ENCODE assay signal across 8 cellular contexts in the genomic region with DNA sequence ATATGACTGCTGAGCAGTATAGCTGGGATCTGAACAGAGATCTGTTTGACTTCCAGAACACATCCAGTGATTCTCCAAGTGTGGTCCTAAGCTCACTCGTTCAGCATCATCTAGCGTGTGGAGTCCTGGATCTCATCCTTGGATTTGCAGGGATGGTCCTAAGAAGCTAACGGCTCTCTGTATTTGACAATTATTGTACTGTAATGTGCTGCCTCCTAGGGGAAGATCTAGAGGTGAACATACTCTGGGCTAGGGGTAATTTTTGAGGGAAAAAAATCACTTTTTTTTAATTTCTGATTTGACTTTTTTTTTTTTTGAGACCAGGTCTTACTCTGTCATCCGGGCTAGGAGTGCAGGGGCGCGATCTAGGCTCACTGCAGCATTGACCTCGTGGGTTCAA. TPM values are rescaled to one million over a fixed set of nuclear protein-coding genes. Genes with fewer than 3 reads are reported as not detected.
DNase-seq lines count a peak whose midpoint lies in the region; ATAC-seq and TF ChIP-seq lines count a peak whose summit lies in the region.

No MANE protein-coding gene starts in this region.

- CTCF ChIA-PET in OCI-LY7 (lab: Charles Lee; ENCODE audit: unreplicated experiment) = interaction anchor here (1.0 to 1.2 kb wide), 2 partner anchors 10 to 34 kb away, joined by 3 read pairs; no protein-coding TSS in a partner anchor

- peak; percentile 23 for TF ChIP-seq CTCF in GM12865 (IDR thresholded peaks at IDR 0.05; ENCODE audit: insufficient read depth, low read depth, low read length, missing control alignments)
- peak; percentile 75 for TF ChIP-seq CTCF in OCI-LY7 (conservative IDR thresholded peaks at IDR 0.05; ENCODE audit: low read length)
- peak; percentile 27 for TF ChIP-seq CTCF in colonic mucosa (IDR thresholded peaks at IDR 0.05)
- TF ChIP-seq CTCF in sigmoid colon (IDR thresholded peaks at IDR 0.05) = peak in 2 of 4 experiments; percentile 14 to 15

- H3K9me3 Mint-ChIP-seq in naive B cell = no peaks in the 10 kb centered on the region

- POLR2A ChIA-PET in OCI-LY7 (lab: Charles Lee) = interaction anchor here (0.6 to 0.9 kb wide), 7 partner anchors 28 to 758 kb away, joined by 3 to 4 read pairs (median 3); no protein-coding TSS in a partner anchor

- H3K4me1 Mint-ChIP-seq in naive B cell = peaks cover 25 to 35% (median 32%) of the 10 kb centered on the region in 3 donors

- no peaks in the 10 kb centered on the region for H3K27me3 Mint-ChIP-seq in naive B cell

- no peak for TF ChIP-seq POLR2A in sigmoid colon (IDR thresholded peaks at IDR 0.05)

- 43 to 61% methylated on average over 7 of the region's 7 CpGs for WGBS in sigmoid colon, 2 donors

- peak overlapping the region in 1 of 2 donors; percentile 82 for H3K9ac ChIP-seq in colonic mucosa (ENCODE audit: low read depth in 2 of 2, low read length in 2 of 2)

- no peaks in the 10 kb centered on the region for H3K9me2 ChIP-seq in OCI-LY7 (ENCODE audit: insufficient read depth, low read length)

- DNase-seq in AML-193 (lab: John Stamatoyannopoulos, UW) (peak; percentile 43 to 56), GM12865 (ENCODE audit: low read depth) (peak; percentile 13), OCI-LY7 (ENCODE audit: low spot score) (peak; percentile 11), colonic mucosa (no peak), naive B cell (no peak), DMS153 treated with DMSO at 0.1 percent for 48 hours (lab: John Stamatoyannopoulos, UW; ENCODE audit: unreplicated experiment) (no peak), sigmoid colon (no peak)

- H3K4me1 ChIP-seq in OCI-LY7 (ENCODE audit: insufficient read depth, low read length, poor library complexity, severe bottlenecking) (peaks cover 9% of the 10 kb centered on the region), colonic mucosa (no peaks in the 10 kb centered on the region), sigmoid colon (peaks cover 0 to 19% (median 9%) of the 10 kb centered on the region in 4 donors)

- H3K27me3 ChIP-seq in colonic mucosa (no peaks in the 10 kb centered on the region), sigmoid colon (no peaks in the 10 kb centered on the region)

- BruUV-seq in OCI-LY7 (replicated peaks; lab: Mats Ljungman, UMichigan) = no TSS peak

- H3K27ac ChIP-seq in OCI-LY7 (ENCODE audit: low read depth, low read length, poor library complexity, severe bottlenecking) (no peak overlapping the region), colonic mucosa (no peak overlapping the region), sigmoid colon (peak overlapping the region in 2 of 4 donors; percentile 86 to 93)

- no peaks in the 10 kb centered on the region for H3K36me3 Mint-ChIP-seq in naive B cell

- H3K4me3 ChIP-seq in GM12865 (ENCODE audit: low read depth, low read length) (no peak overlapping the region), OCI-LY7 (ENCODE audit: low read depth, low read length, poor library complexity, severe bottlenecking) (no peak overlapping the region), colonic mucosa (peak overlapping the region; percentile 84), sigmoid colon (no peak overlapping the region)

- H3K79me2 ChIP-seq in OCI-LY7 (ENCODE audit: insufficient read depth, low read depth, low read length) = no peaks in the 10 kb centered on the region

- H4K20me1 ChIP-seq in OCI-LY7 (ENCODE audit: insufficient read depth, low read length) = no peaks in the 10 kb centered on the region

- H3K4me2 ChIP-seq in OCI-LY7 (ENCODE audit: low read length) = no peak overlapping the region

- no peak for TF ChIP-seq EP300 in sigmoid colon (IDR thresholded peaks at IDR 0.05)

- ATAC-seq in naive B cell (ENCODE audit: low read depth in 2 of 2) = no peak
- no peak for ATAC-seq in esophagus mucosa

- H3K9me3 ChIP-seq in OCI-LY7 (ENCODE audit: low read length) (no peaks in the 10 kb centered on the region), colonic mucosa (no peaks in the 10 kb centered on the region), sigmoid colon (no peaks in the 10 kb centered on the region)

- no peak overlapping the region for H2AFZ ChIP-seq in OCI-LY7 (ENCODE audit: low read length)

- intact Hi-C loops in OCI-LY7 (cut with micrococcal nuclease; ENCODE audit: unreplicated experiment) = loop anchor here (5.0 to 10.0 kb wide), 2 partner anchors 100 to 127 kb away; no protein-coding TSS in a partner anchor
- intact Hi-C loops in colonic mucosa (cut with DNase I) = loop anchor here (5.0 kb wide), 1 partner anchor 110 kb away; no protein-coding TSS in a partner anchor
- intact Hi-C loops in sigmoid colon (cut with DNase I) = loop anchor here (5.0 kb wide), 1 partner anchor 110 kb away; no protein-coding TSS in a partner anchor

- H3K27ac Mint-ChIP-seq in naive B cell = peak overlapping the region in 1 of 6 donors; percentile 16

- no peaks in the 10 kb centered on the region for H3K36me3 ChIP-seq in OCI-LY7 (ENCODE audit: insufficient read depth, low read length)
- H3K36me3 ChIP-seq in colonic mucosa = no peaks in the 10 kb centered on the region
- no peaks in the 10 kb centered on the region for H3K36me3 ChIP-seq in sigmoid colon

- H3K4me3 Mint-ChIP-seq in naive B cell = peak overlapping the region in 7 of 8 donors; percentile 26 to 98 (median 91)

RNA-seq across cellular contexts. Expression of gene SLC26A2, which starts 1.5 kb away (rescaled TPM):
- total RNA-seq in OCI-LY7 (2014; rRNA removed; shearing (Covaris generic)) = 1.2 and 2.1 TPM in 2 replicates
- total RNA-seq in OCI-LY7 (2022) (2.8 and 3.5 TPM in 2 replicates), colonic mucosa (100 to 1,000 TPM; 339 to 770 TPM), sigmoid colon (10 to 100 TPM in 1 of 4 donors, 1 to 10 TPM in 3; 6.4 to 12.1 (median 7.0) TPM), esophagus mucosa (8.9 TPM)
- polyA plus RNA-seq in naive B cell (ENCODE audit: low read depth in 6 of 6) (1 to 10 TPM; 1.4 to 4.1 (median 2.6) TPM), sigmoid colon (10 to 100 TPM; 40.2 to 88.8 (median 42.8) TPM)

RNA-seq across cellular contexts. Expression of gene PDE6A, which starts 17.4 kb away (rescaled TPM):
- total RNA-seq in OCI-LY7 (2014; rRNA removed; shearing (Covaris generic)) = not detected in 2 replicates
- total RNA-seq in OCI-LY7 (2022) = not detected in 2 replicates
- total RNA-seq in colonic mucosa = 1 to 10 TPM; 1.5 to 2.7 TPM
- not detected for polyA plus RNA-seq in naive B cell (ENCODE audit: low read depth in 6 of 6)
- total RNA-seq in sigmoid colon = not detected
- polyA plus RNA-seq in sigmoid colon = 1 to 10 TPM; 1.6 to 2.8 (median 2.4) TPM
- 0.48 TPM for total RNA-seq in esophagus mucosa

RNA-seq across cellular contexts. Expression of gene TIGD6, which starts 38.4 kb away (rescaled TPM):
- 3.4 and 5.4 TPM in 2 replicates for total RNA-seq in OCI-LY7 (2014; rRNA removed; shearing (Covaris generic))
- 4.6 and 6.5 TPM in 2 replicates for total RNA-seq in OCI-LY7 (2022)
- total RNA-seq in colonic mucosa = 1 to 10 TPM; 3.9 to 4.6 TPM
- 1 to 10 TPM; 3.4 to 6.4 (median 4.0) TPM for polyA plus RNA-seq in naive B cell (ENCODE audit: low read depth in 6 of 6)
- 10 to 100 TPM in 1 of 4 donors, 1 to 10 TPM in 3; 1.6 to 11.4 (median 3.8) TPM for total RNA-seq in sigmoid colon
- polyA plus RNA-seq in sigmoid colon = 1 to 10 TPM in 2 of 3 donors, under 1 TPM in 1; 0.60 to 2.4 (median 1.4) TPM
- total RNA-seq in esophagus mucosa = 2.6 TPM

RNA-seq across cellular contexts. Expression of gene HMGXB3, which starts 38.5 kb away (rescaled TPM):
- total RNA-seq in OCI-LY7 (2014; rRNA removed; shearing (Covaris generic)) = 35.1 and 40.4 TPM in 2 replicates
- total RNA-seq in OCI-LY7 (2022) (40.2 and 44.0 TPM in 2 replicates), colonic mucosa (10 to 100 TPM; 21.8 to 40.2 TPM), sigmoid colon (10 to 100 TPM; 13.9 to 28.8 (median 21.0) TPM), esophagus mucosa (13.4 TPM)
- polyA plus RNA-seq in naive B cell (ENCODE audit: low read depth in 6 of 6) (10 to 100 TPM in 1 of 6 donors, 1 to 10 TPM in 5; 3.8 to 16.7 (median 9.0) TPM), sigmoid colon (10 to 100 TPM in 1 of 3 donors, 1 to 10 TPM in 2; 3.6 to 22.5 (median 6.5) TPM)

Comparison
In these comparisons a context has a peak if more than half of its experiments do, and no peak if none do; other contexts are left out.
1. DNase-seq: peak in AML-193 (2 of 2), GM12865 (single experiment) and OCI-LY7 (single experiment); none in colonic mucosa (single experiment), naive B cell (single experiment), DMS153 treated with DMSO at 0.1 percent for 48 hours (single experiment) and sigmoid colon (single experiment).
2. RNA of gene SLC26A2, which starts 1.5 kb away (total RNA-seq): 339 to 770 TPM in colonic mucosa; 8.9 TPM in esophagus mucosa (single experiment), 6.4 to 12.1 TPM in sigmoid colon and 1.2 to 3.5 TPM in OCI-LY7; every median in the first group is over 10 times any median in the second.